In the genomic region with DNA sequence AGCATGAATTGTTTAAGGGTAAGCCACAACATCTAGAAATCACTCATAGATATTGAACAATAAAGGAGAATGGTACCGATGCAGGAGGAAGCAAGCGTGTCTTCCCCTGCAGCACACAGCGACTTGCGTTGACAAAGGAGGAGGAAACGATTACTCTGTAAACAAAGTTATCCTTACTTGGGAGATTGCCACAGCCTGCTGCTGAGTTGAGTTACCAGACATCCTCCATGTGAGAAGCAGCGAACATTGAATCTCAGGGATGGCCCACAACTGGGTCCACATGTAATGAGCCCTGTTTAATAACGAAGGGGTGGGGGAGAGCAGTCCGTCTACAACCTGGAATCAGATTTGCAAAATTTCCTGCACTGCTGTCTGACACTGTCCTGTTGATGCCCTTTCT, we compare ENCODE assay signal across 20 cellular contexts. TPM values are rescaled to one million over a fixed set of nuclear protein-coding genes. Genes with fewer than 3 reads are reported as not detected.
A peak's percentile ranks its signal among the peaks of the same experiment; 100 is the strongest.
DNase-seq lines count a peak whose midpoint lies in the region; ATAC-seq and TF ChIP-seq lines count a peak whose summit lies in the region.
"Had no signal": no experiment of that assay in that cellular context is flagged by ENCODE, and none has a peak within 500 bp of the region (broad histone marks: within the 10 kb centered on the region; RNA-seq: fewer than 3 reads in every experiment).

No MANE protein-coding gene starts in this region.

- ATAC-seq in natural killer cell (no peak), HG03045 (IDR thresholded peaks at IDR 0.05; ENCODE audit: unreplicated experiment) (no peak)
- ATAC-seq in natural killer cell treated with Interleukin-12 subunit alpha and Interleukin-12 subunit beta and Interleukin-15 and Interleukin-18, amount 100 ng/mL, for 72 hours: no peak
- ATAC-seq: gastroesophageal sphincter, left cardiac atrium had no signal

- intact Hi-C loops in natural killer cell (cut with micrococcal nuclease): no loop called here

- no peaks in the 10 kb centered on the region for H3K9me3 Mint-ChIP-seq in natural killer cell
- no peaks in the 10 kb centered on the region for H3K9me3 Mint-ChIP-seq in natural killer cell treated with Interleukin-12 subunit alpha and Interleukin-12 subunit beta and Interleukin-15 and Interleukin-18, amount 100 ng/mL, for 72 hours
- H3K9me3 Mint-ChIP-seq in chondrocyte (ENCODE audit: low read depth): no peaks in the 10 kb centered on the region
- H3K9me3 Mint-ChIP-seq: stimulated activated naive CD8-positive, alpha-beta T cell treated with anti-CD3 and anti-CD28 coated beads, Interleukin-15, Interleukin-2, amounts not matched to agents 100 ng/mL and 50 ng/mL, for 24 hours had no signal

- DNase-seq in natural killer cell (no peak), chondrocyte (ENCODE audit: low spot score) (no peak), mucosa of gallbladder (ENCODE audit: low spot score) (peak; percentile 53), NCI-H2107 (lab: John Stamatoyannopoulos, UW) (no peak), NCI-H526 treated with DMSO at 0.1 percent for 48 hours (lab: John Stamatoyannopoulos, UW) (no peak), coronary artery (ENCODE audit: low spot score) (no peak)
- no peak for DNase-seq in natural killer cell treated with Interleukin-12 subunit alpha and Interleukin-12 subunit beta and Interleukin-15 and Interleukin-18, amount 100 ng/mL, for 72 hours (ENCODE audit: low spot score)
- DNase-seq: activated gamma-delta T cell treated with Interleukin-2 at 50 U/mL for 16 hours, cortex of kidney, left cardiac atrium, MV-4-11, NCI-H2029 treated with DMSO at 0.1 percent for 48 hours, NCI-H524 treated with DMSO at 0.1 percent for 48 hours, right lobe of liver, SHP77 treated with DMSO at 0.1 percent for 48 hours had no signal

- H3K4me1 Mint-ChIP-seq in natural killer cell (peaks cover 0 to 10% of the 10 kb centered on the region in 2 donors), chondrocyte (ENCODE audit: low read depth) (peaks cover 30% of the 10 kb centered on the region)
- H3K4me1 Mint-ChIP-seq in natural killer cell treated with Interleukin-12 subunit alpha and Interleukin-12 subunit beta and Interleukin-15 and Interleukin-18, amount 100 ng/mL, for 72 hours (ENCODE audit: low read depth in 2 of 2): peaks cover 0 to 8% of the 10 kb centered on the region in 2 donors

- H3K27me3 Mint-ChIP-seq in natural killer cell (ENCODE audit: low read depth in 2 of 2): no peaks in the 10 kb centered on the region
- H3K27me3 Mint-ChIP-seq in natural killer cell treated with Interleukin-12 subunit alpha and Interleukin-12 subunit beta and Interleukin-15 and Interleukin-18, amount 100 ng/mL, for 72 hours: no peaks in the 10 kb centered on the region
- H3K27me3 Mint-ChIP-seq in chondrocyte (ENCODE audit: low read depth): no peaks in the 10 kb centered on the region
- H3K27me3 Mint-ChIP-seq: stimulated activated naive CD8-positive, alpha-beta T cell treated with anti-CD3 and anti-CD28 coated beads, Interleukin-15, Interleukin-2, amounts not matched to agents 100 ng/mL and 50 ng/mL, for 24 hours had no signal

- TF ChIP-seq CTCF in natural killer cell (IDR thresholded peaks at IDR 0.05) (no peak), chondrocyte (IDR thresholded peaks at IDR 0.05) (no peak), coronary artery (IDR thresholded peaks at IDR 0.05) (no peak)

- no peak overlapping the region for H3K4me3 ChIP-seq in coronary artery
- H3K4me3 ChIP-seq: gastroesophageal sphincter, right lobe of liver, upper lobe of left lung had no signal

- H3K4me3 Mint-ChIP-seq in natural killer cell: no peak overlapping the region
- H3K4me3 Mint-ChIP-seq in natural killer cell treated with Interleukin-12 subunit alpha and Interleukin-12 subunit beta and Interleukin-15 and Interleukin-18, amount 100 ng/mL, for 72 hours: no peak overlapping the region
- no peak overlapping the region for H3K4me3 Mint-ChIP-seq in chondrocyte (ENCODE audit: unreplicated experiment)
- H3K4me3 Mint-ChIP-seq: stimulated activated naive CD8-positive, alpha-beta T cell treated with anti-CD3 and anti-CD28 coated beads, Interleukin-15, Interleukin-2, amounts not matched to agents 100 ng/mL and 50 ng/mL, for 24 hours had no signal

- peak overlapping the region; percentile 33 to 53 for H3K27ac Mint-ChIP-seq in natural killer cell
- no peak overlapping the region for H3K27ac Mint-ChIP-seq in natural killer cell treated with Interleukin-12 subunit alpha and Interleukin-12 subunit beta and Interleukin-15 and Interleukin-18, amount 100 ng/mL, for 72 hours
- H3K27ac Mint-ChIP-seq in chondrocyte (ENCODE audit: unreplicated experiment): peak overlapping the region; percentile 63

- peaks cover 10% of the 10 kb centered on the region for H3K36me3 Mint-ChIP-seq in natural killer cell
- H3K36me3 Mint-ChIP-seq in natural killer cell treated with Interleukin-12 subunit alpha and Interleukin-12 subunit beta and Interleukin-15 and Interleukin-18, amount 100 ng/mL, for 72 hours: peaks cover 13% of the 10 kb centered on the region
- H3K36me3 Mint-ChIP-seq in chondrocyte (ENCODE audit: low read depth): peaks cover 37% of the 10 kb centered on the region

- no peak overlapping the region for H3K27ac ChIP-seq in coronary artery
- H3K27ac ChIP-seq: gastroesophageal sphincter, HL-60, right lobe of liver had no signal

RNA-seq across cellular contexts. Expression of a gene that starts 27.7 kb away (rescaled TPM):
- 10 to 100 TPM; 34.6 to 43.5 (median 42.1) TPM for total RNA-seq in natural killer cell
- 100 to 1,000 TPM in 1 of 2 donors, 10 to 100 TPM in 1; 65.7 to 195 TPM for total RNA-seq in natural killer cell treated with Interleukin-12 subunit alpha and Interleukin-12 subunit beta and Interleukin-15 and Interleukin-18, amount 100 ng/mL, for 72 hours
- 30.8 to 36.6 TPM (median 36.0 TPM) in 3 replicates for total RNA-seq in chondrocyte
- 87.4 TPM for total RNA-seq in mucosa of gallbladder

Comparison
In these comparisons a context has a peak if more than half of its experiments do, and no peak if none do; other contexts are left out.
1. H3K27ac Mint-ChIP-seq: peak in natural killer cell (2 of 2) and chondrocyte (single experiment); none in natural killer cell treated with Interleukin-12 subunit alpha and Interleukin-12 subunit beta and Interleukin-15 and Interleukin-18, amount 100 ng/mL, for 72 hours (0 of 2).